Comparison of ENCODE assay signal across 20 cellular contexts in the genomic region with DNA sequence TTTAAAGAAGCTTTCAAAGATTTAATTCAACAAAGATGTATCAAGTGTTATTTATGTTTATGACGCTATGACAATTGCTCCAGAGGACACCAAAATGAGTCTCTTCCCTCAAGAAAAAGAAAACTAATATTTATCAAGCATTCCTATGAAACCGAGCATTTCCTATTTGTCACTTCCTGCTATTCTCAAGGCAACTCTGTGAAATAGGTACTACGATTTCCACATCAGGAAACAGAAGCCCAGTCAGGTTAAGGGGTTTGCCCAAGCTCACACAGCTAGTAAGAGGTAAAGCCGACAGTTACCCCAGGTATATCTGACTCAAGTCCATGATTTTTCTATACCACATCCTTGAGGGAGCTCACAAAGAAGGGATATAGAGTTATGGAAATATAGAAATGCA.
DNase-seq lines count a peak whose midpoint lies in the region; ATAC-seq and TF ChIP-seq lines count a peak whose summit lies in the region.
"Had no signal": no experiment of that assay in that cellular context is flagged by ENCODE, and none has a peak within 500 bp of the region (broad histone marks: within the 10 kb centered on the region; RNA-seq: fewer than 3 reads in every experiment).

No MANE protein-coding gene starts in this region.

- no peaks in the 10 kb centered on the region for H3K79me2 ChIP-seq in PC-9 (ENCODE audit: low read depth)

- H3K9me3 Mint-ChIP-seq in endothelial cell (ENCODE audit: unreplicated experiment) = no peaks in the 10 kb centered on the region

- no peak overlapping the region for H3K4me3 ChIP-seq in PC-9
- H3K4me3 ChIP-seq: A549 had no signal

- ATAC-seq in HG03175 (IDR thresholded peaks at IDR 0.05; ENCODE audit: unreplicated experiment) = no peak
- no peak for ATAC-seq in HG03460 (IDR thresholded peaks at IDR 0.05; ENCODE audit: unreplicated experiment)
- ATAC-seq: A549 had no signal

- 0 out of 2 replicates have a peak overlapping the region, but pooled peaks have one; percentile 0 for H2AFZ ChIP-seq in PC-9

- H3K4me1 Mint-ChIP-seq in endothelial cell (ENCODE audit: unreplicated experiment) = peaks cover 16% of the 10 kb centered on the region

- TF ChIP-seq CTCF in PC-9 (conservative IDR thresholded peaks at IDR 0.05) = no peak
- no peak for TF ChIP-seq CTCF in endothelial cell (IDR thresholded peaks at IDR 0.05; ENCODE audit: unreplicated experiment)

- H4K20me1 ChIP-seq in PC-9 (ENCODE audit: insufficient read depth) = no peaks in the 10 kb centered on the region

- no peak overlapping the region for H3K4me2 ChIP-seq in PC-9
- H3K4me2 ChIP-seq: A549, KMS-11, SK-N-SH had no signal

- H3K4me3 Mint-ChIP-seq in endothelial cell (ENCODE audit: unreplicated experiment) = no peak overlapping the region

- no peaks in the 10 kb centered on the region for H3K27me3 Mint-ChIP-seq in endothelial cell (ENCODE audit: unreplicated experiment)

- no peaks in the 10 kb centered on the region for H3K9me2 ChIP-seq in PC-9 (ENCODE audit: insufficient read depth)
- H3K9me2 ChIP-seq: SK-N-SH had no signal

- H3F3A ChIP-seq in PC-9 (ENCODE audit: insufficient read depth, low read depth) = no peaks in the 10 kb centered on the region

- peak overlapping the region; percentile 89 for H3K27ac Mint-ChIP-seq in endothelial cell (ENCODE audit: unreplicated experiment)

- POLR2A ChIA-PET in PC-9 (lab: Charles Lee; ENCODE audit: unreplicated experiment) = no interaction called here

- no TSS peak for BruUV-seq in PC-9 (replicated peaks; lab: Mats Ljungman, UMichigan)

- intact Hi-C loops in PC-9 (cut with micrococcal nuclease; ENCODE audit: unreplicated experiment) = no loop called here

- no peaks in the 10 kb centered on the region for H3K4me1 ChIP-seq in PC-9 (replicated peaks; ENCODE audit: insufficient read depth)
- H3K4me1 ChIP-seq: A549, BE2C had no signal

- no peaks in the 10 kb centered on the region for H3K9me3 ChIP-seq in PC-9 (ENCODE audit: insufficient read depth, low read depth)
- H3K9me3 ChIP-seq: A549, BE2C, SK-N-SH had no signal

- no peaks in the 10 kb centered on the region for H3K36me3 Mint-ChIP-seq in endothelial cell (ENCODE audit: low read depth, unreplicated experiment)

- CTCF ChIA-PET in PC-9 (lab: Charles Lee) = no interaction called here

- H3K27me3 ChIP-seq in PC-9 (ENCODE audit: insufficient read depth, low read depth) = no peaks in the 10 kb centered on the region
- H3K27me3 ChIP-seq: BE2C had no signal

- DNase-seq in ELR (ENCODE audit: low read depth) (peak; percentile 61), PC-9 (no peak), endothelial cell (ENCODE audit: low spot score) (no peak), kidney tubule cell (ENCODE audit: low spot score) (peak; percentile 43), DMS53 (lab: John Stamatoyannopoulos, UW) (no peak), HuH-7.5 (ENCODE audit: low spot score) (no peak)
- DNase-seq: BE2C, H7, IMR-90, NCI-H1105 treated with DMSO at 0.1 percent for 48 hours, NCI-H446 treated with DMSO at 0.1 percent for 48 hours, NCI-H526 treated with DMSO at 0.1 percent for 48 hours, OCI-M1, RPMI8226, SIG-M5, SK-N-SH had no signal

- no peak overlapping the region for H3K27ac ChIP-seq in PC-9
- H3K27ac ChIP-seq: A549, KMS-11 had no signal

- H3K36me3 ChIP-seq in PC-9 (ENCODE audit: low read depth) = no peaks in the 10 kb centered on the region
- H3K36me3 ChIP-seq: BE2C had no signal

Comparison
In these comparisons a context has a peak if more than half of its experiments do, and no peak if none do; other contexts are left out.
1. DNase-seq: peak in ELR (single experiment) and kidney tubule cell (single experiment); none in PC-9 (0 of 2), endothelial cell (single experiment), DMS53 (single experiment) and HuH-7.5 (single experiment).